In the genomic region with DNA sequence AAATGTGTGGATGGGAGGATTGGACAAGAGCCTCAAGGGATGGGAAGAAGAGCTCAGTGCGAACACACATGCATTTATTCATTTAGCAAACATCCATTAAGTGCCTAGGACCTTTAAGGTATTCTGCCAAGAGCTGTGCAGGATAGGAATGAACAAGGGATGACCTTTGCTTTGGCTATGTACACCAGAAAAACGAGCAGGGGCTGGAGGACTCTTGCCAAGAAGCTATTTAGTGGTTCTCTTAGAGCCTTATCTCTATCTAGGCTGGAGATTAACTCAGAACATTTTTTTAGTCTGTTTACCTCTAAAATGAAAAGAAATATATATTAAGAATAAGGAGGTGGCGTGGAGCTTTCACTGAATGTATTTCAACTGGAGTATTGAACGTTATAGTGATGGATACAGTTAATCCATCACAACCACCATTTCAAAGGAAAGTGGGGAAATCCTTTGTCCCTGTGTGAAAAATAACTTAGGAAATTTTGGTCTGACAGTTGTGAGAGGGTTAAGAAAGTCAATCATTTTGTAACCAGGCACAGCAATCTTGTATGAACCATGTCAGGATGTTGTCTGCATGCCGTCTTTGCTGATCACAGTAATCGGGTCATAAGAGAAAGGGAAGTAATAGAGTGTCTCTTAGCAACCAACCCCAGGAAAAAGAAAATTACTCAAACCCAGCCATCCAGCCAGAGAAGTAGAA, we compare ENCODE assay signal across 10 cellular contexts.
DNase-seq lines count a peak whose midpoint lies in the region; ATAC-seq and TF ChIP-seq lines count a peak whose summit lies in the region.
"Had no signal": no experiment of that assay in that cellular context is flagged by ENCODE, and none has a peak within 500 bp of the region (broad histone marks: within the 10 kb centered on the region; RNA-seq: fewer than 3 reads in every experiment).

No MANE protein-coding gene starts in this region.

- no peak for DNase-seq in activated naive CD4-positive, alpha-beta T cell treated with anti-CD3 and anti-CD28 coated beads, Interleukin-2, amount 10 ng/mL, durations not matched to agents 7 days and 5 days
- no peak for DNase-seq in activated naive CD4-positive, alpha-beta T cell treated with Interleukin-2 at 50 U/mL for 16 hours
- DNase-seq in adipocyte (ENCODE audit: low read depth) (no peak), right lobe of liver (peak in 2 of 3 donors; percentile 26 to 72), upper lobe of left lung (no peak), BE2C (no peak)
- DNase-seq in effector memory CD4-positive, alpha-beta T cell, result no peak
- DNase-seq: activated CD4-positive, CD25-positive, alpha-beta regulatory T cell; hypothalamus had no signal

- H3K27me3 ChIP-seq in adipocyte (replicated peaks; ENCODE audit: control insufficient read depth, insufficient read depth, low read length), result no peaks in the 10 kb centered on the region
- no peaks in the 10 kb centered on the region for H3K27me3 ChIP-seq in right lobe of liver
- no peaks in the 10 kb centered on the region for H3K27me3 ChIP-seq in upper lobe of left lung
- H3K27me3 ChIP-seq in effector memory CD4-positive, alpha-beta T cell (replicated peaks; ENCODE audit: control insufficient read depth, insufficient read depth, low read length, poor library complexity, severe bottlenecking), result no peaks in the 10 kb centered on the region
- H3K27me3 ChIP-seq in BE2C, result no peaks in the 10 kb centered on the region

- ATAC-seq in right lobe of liver (peak; percentile 82 to 97 (median 91)), upper lobe of left lung (ENCODE audit: low FRiP score in 2 of 2) (peak in 1 of 2 donors; percentile 83), esophagus mucosa (no peak)

- WGBS in right lobe of liver (ENCODE audit: insufficient coverage, low coverage, low lambda C conversion rate, missing lambda C conversion rate), result 10% methylated on average over 6 of the region's 6 CpGs
- 51 to 53% methylated on average over 6 of the region's 6 CpGs for WGBS in upper lobe of left lung, 2 donors

- H3K27ac ChIP-seq in right lobe of liver (peak overlapping the region in 2 of 3 donors; percentile 42 to 54), upper lobe of left lung (peak overlapping the region in 3 of 4 donors; percentile 31 to 66 (median 55))
- H3K27ac ChIP-seq in effector memory CD4-positive, alpha-beta T cell (ENCODE audit: insufficient read depth, low read length, poor library complexity, severe bottlenecking), result no peak overlapping the region

- no peak for TF ChIP-seq CTCF in right lobe of liver (IDR thresholded peaks at IDR 0.05)
- TF ChIP-seq CTCF in upper lobe of left lung (IDR thresholded peaks at IDR 0.05), result no peak
- TF ChIP-seq CTCF in BE2C (IDR thresholded peaks at IDR 0.05; ENCODE audit: low read depth, low read length), result no peak

- H3K9me3 Mint-ChIP-seq in activated naive CD4-positive, alpha-beta T cell treated with anti-CD3 and anti-CD28 coated beads, Interleukin-2, amount 10 ng/mL, durations not matched to agents 7 days and 5 days, result peaks cover 4% of the 10 kb centered on the region

- H3K27me3 Mint-ChIP-seq in activated naive CD4-positive, alpha-beta T cell treated with anti-CD3 and anti-CD28 coated beads, Interleukin-2, amount 10 ng/mL, durations not matched to agents 7 days and 5 days, result peaks cover 4% of the 10 kb centered on the region

- H3K36me3 Mint-ChIP-seq in activated naive CD4-positive, alpha-beta T cell treated with anti-CD3 and anti-CD28 coated beads, Interleukin-2, amount 10 ng/mL, durations not matched to agents 7 days and 5 days, result peaks cover 39% of the 10 kb centered on the region

- H3K4me1 ChIP-seq in adipocyte (ENCODE audit: control insufficient read depth, insufficient read depth, low read length) (peaks cover 33% of the 10 kb centered on the region), right lobe of liver (peaks cover 0 to 28% (median 6%) of the 10 kb centered on the region in 4 donors), upper lobe of left lung (peaks cover 10 to 35% (median 20%) of the 10 kb centered on the region in 4 donors), BE2C (no peaks in the 10 kb centered on the region)
- H3K4me1 ChIP-seq in effector memory CD4-positive, alpha-beta T cell (ENCODE audit: control insufficient read depth, insufficient read depth, low read length, poor library complexity, severe bottlenecking), result no peaks in the 10 kb centered on the region

- H3K9me3 ChIP-seq in adipocyte (ENCODE audit: control insufficient read depth, low read length) (no peaks in the 10 kb centered on the region), right lobe of liver (no peaks in the 10 kb centered on the region), upper lobe of left lung (no peaks in the 10 kb centered on the region), BE2C (no peaks in the 10 kb centered on the region)
- no peaks in the 10 kb centered on the region for H3K9me3 ChIP-seq in effector memory CD4-positive, alpha-beta T cell (ENCODE audit: control insufficient read depth, low read length)

- no peaks in the 10 kb centered on the region for H3K36me3 ChIP-seq in adipocyte (ENCODE audit: control insufficient read depth, insufficient read depth, low read length, severe bottlenecking)
- H3K36me3 ChIP-seq in right lobe of liver, result no peaks in the 10 kb centered on the region
- H3K36me3 ChIP-seq in upper lobe of left lung, result no peaks in the 10 kb centered on the region
- H3K36me3 ChIP-seq in effector memory CD4-positive, alpha-beta T cell (ENCODE audit: control insufficient read depth, insufficient read depth, low read length), result no peaks in the 10 kb centered on the region
- no peaks in the 10 kb centered on the region for H3K36me3 ChIP-seq in BE2C

- H3K4me3 ChIP-seq in adipocyte (ENCODE audit: low read length) (peak overlapping the region; percentile 56), right lobe of liver (peak overlapping the region in 2 of 3 donors; percentile 9 to 22), upper lobe of left lung (no peak overlapping the region), BE2C (ENCODE audit: low read depth, low read length) (no peak overlapping the region)
- no peak overlapping the region for H3K4me3 ChIP-seq in effector memory CD4-positive, alpha-beta T cell (ENCODE audit: insufficient read depth, low read depth, low read length, poor library complexity, severe bottlenecking)

- no peak for TF ChIP-seq EP300 in upper lobe of left lung (IDR thresholded peaks at IDR 0.05)

- CTCF ChIA-PET in activated naive CD4-positive, alpha-beta T cell treated with anti-CD3 and anti-CD28 coated beads, Interleukin-2, amount 10 ng/mL, durations not matched to agents 7 days and 5 days (lab: Charles Lee), result interaction anchor here (1.4 to 1.5 kb wide), 2 partner anchors 692 to 695 kb away, joined by 4 read pairs; no protein-coding TSS in a partner anchor

- peak overlapping the region; percentile 72 for H3K9ac ChIP-seq in adipocyte (ENCODE audit: low read length)

- no peak overlapping the region for H3K4me3 Mint-ChIP-seq in activated naive CD4-positive, alpha-beta T cell treated with anti-CD3 and anti-CD28 coated beads, Interleukin-2, amount 10 ng/mL, durations not matched to agents 7 days and 5 days

- peak overlapping the region; percentile 50 for H3K27ac Mint-ChIP-seq in activated naive CD4-positive, alpha-beta T cell treated with anti-CD3 and anti-CD28 coated beads, Interleukin-2, amount 10 ng/mL, durations not matched to agents 7 days and 5 days

- TF ChIP-seq POLR2A in right lobe of liver (IDR thresholded peaks at IDR 0.05), result no peak
- TF ChIP-seq POLR2A in upper lobe of left lung (IDR thresholded peaks at IDR 0.05), result no peak

- intact Hi-C loops in right lobe of liver (cut with DNase I), result no loop called here

- peaks cover 41% of the 10 kb centered on the region for H3K4me1 Mint-ChIP-seq in activated naive CD4-positive, alpha-beta T cell treated with anti-CD3 and anti-CD28 coated beads, Interleukin-2, amount 10 ng/mL, durations not matched to agents 7 days and 5 days

Comparison
In these comparisons a context has a peak if more than half of its experiments do, and no peak if none do; other contexts are left out.
1. DNase-seq: peak in right lobe of liver (2 of 3); none in activated naive CD4-positive, alpha-beta T cell treated with anti-CD3 and anti-CD28 coated beads, Interleukin-2, amount 10 ng/mL, durations not matched to agents 7 days and 5 days (single experiment), activated naive CD4-positive, alpha-beta T cell treated with Interleukin-2 at 50 U/mL for 16 hours (single experiment), adipocyte (single experiment), upper lobe of left lung (0 of 2), effector memory CD4-positive, alpha-beta T cell (0 of 3) and BE2C (single experiment).
2. H3K4me3 ChIP-seq: peak in adipocyte (single experiment) and right lobe of liver (2 of 3); none in upper lobe of left lung (0 of 4), effector memory CD4-positive, alpha-beta T cell (single experiment) and BE2C (single experiment).